Comparison of ENCODE assay signal across 15 cellular contexts in genomic region chr17:1083451-1084187, GRCh38.
A peak's percentile ranks its signal among the peaks of the same experiment; 100 is the strongest.
DNase-seq lines count a peak whose midpoint lies in the region; ATAC-seq and TF ChIP-seq lines count a peak whose summit lies in the region.
"Had no signal": no experiment of that assay in that cellular context is flagged by ENCODE, and none has a peak within 500 bp of the region (broad histone marks: within the 10 kb centered on the region; RNA-seq: fewer than 3 reads in every experiment).

No MANE protein-coding gene starts in this region.

- no peaks in the 10 kb centered on the region for H3K9me3 Mint-ChIP-seq in type B pancreatic cell
- H3K9me3 Mint-ChIP-seq: activated B cell treated with CpG ODN at 0.5 μM for 24 hours; activated naive CD8-positive, alpha-beta T cell treated with anti-CD3 and anti-CD28 coated beads, Interleukin-2, amount 10 ng/mL, durations not matched to agents 7 days and 5 days had no signal

- intact Hi-C loops in left lung (cut with DNase I), result no loop called here

- peak overlapping the region; percentile 58 for H3K4me3 Mint-ChIP-seq in type B pancreatic cell
- H3K4me3 Mint-ChIP-seq: activated B cell treated with CpG ODN at 0.5 μM for 24 hours; activated naive CD8-positive, alpha-beta T cell treated with anti-CD3 and anti-CD28 coated beads, Interleukin-2, amount 10 ng/mL, durations not matched to agents 7 days and 5 days had no signal

- peak overlapping the region; percentile 79 for H3K27ac Mint-ChIP-seq in type B pancreatic cell
- H3K27ac Mint-ChIP-seq: activated B cell treated with CpG ODN at 0.5 μM for 24 hours; activated naive CD8-positive, alpha-beta T cell treated with anti-CD3 and anti-CD28 coated beads, Interleukin-2, amount 10 ng/mL, durations not matched to agents 7 days and 5 days had no signal

- H3K36me3 ChIP-seq in cardiac muscle cell (peaks cover 4% of the 10 kb centered on the region), right atrium auricular region (peaks cover 16% of the 10 kb centered on the region), WERI-Rb-1 (peaks cover 5% of the 10 kb centered on the region), left lung (peaks cover 0 to 85% of the 10 kb centered on the region in 2 donors)

- no peaks in the 10 kb centered on the region for H3K27me3 Mint-ChIP-seq in type B pancreatic cell
- H3K27me3 Mint-ChIP-seq: activated B cell treated with CpG ODN at 0.5 μM for 24 hours; activated naive CD8-positive, alpha-beta T cell treated with anti-CD3 and anti-CD28 coated beads, Interleukin-2, amount 10 ng/mL, durations not matched to agents 7 days and 5 days had no signal

- H3K36me3 Mint-ChIP-seq in type B pancreatic cell, result no peaks in the 10 kb centered on the region

- H3K27me3 ChIP-seq in cardiac muscle cell, result no peaks in the 10 kb centered on the region
- no peaks in the 10 kb centered on the region for H3K27me3 ChIP-seq in right atrium auricular region
- H3K27me3 ChIP-seq in WERI-Rb-1 (ENCODE audit: insufficient read depth, low read depth, severe bottlenecking), result no peaks in the 10 kb centered on the region
- H3K27me3 ChIP-seq in left lung, result no peaks in the 10 kb centered on the region
- H3K27me3 ChIP-seq: thyroid gland had no signal

- no peaks in the 10 kb centered on the region for H3K9me3 ChIP-seq in cardiac muscle cell (ENCODE audit: low read depth)
- no peaks in the 10 kb centered on the region for H3K9me3 ChIP-seq in right atrium auricular region
- H3K9me3 ChIP-seq in WERI-Rb-1 (ENCODE audit: severe bottlenecking), result no peaks in the 10 kb centered on the region
- H3K9me3 ChIP-seq in left lung, result no peaks in the 10 kb centered on the region
- H3K9me3 ChIP-seq: Caco-2, thyroid gland had no signal

- no peak for DNase-seq in cardiac muscle cell (ENCODE audit: low read depth in 1 of 2, low spot score in 1 of 2)
- no peak for DNase-seq in right atrium auricular region (ENCODE audit: low spot score)
- DNase-seq in WERI-Rb-1, result peak; percentile 74
- DNase-seq in left lung, result peak in 1 of 2 donors; percentile 34
- DNase-seq in type B pancreatic cell (ENCODE audit: extremely low spot score, unreplicated experiment), result no peak
- no peak for DNase-seq in Kasumi-1 (lab: John Stamatoyannopoulos, UW)
- DNase-seq: activated B cell treated with CpG ODN at 0.5 μM for 24 hours; activated naive CD8-positive, alpha-beta T cell treated with anti-CD3 and anti-CD28 coated beads, Interleukin-2, amount 10 ng/mL, durations not matched to agents 7 days and 5 days; Caco-2; mesendoderm; NK-92 treated with Interleukin-12 subunit alpha and Interleukin-12 subunit beta, amount 100 ng/mL, for 24 hours; thyroid gland had no signal

- peak; percentile 4 for ATAC-seq in left lung
- no peak for ATAC-seq in GM18502 (IDR thresholded peaks at IDR 0.05; ENCODE audit: poor library complexity, unreplicated experiment)
- ATAC-seq in HG03520 (IDR thresholded peaks at IDR 0.05; ENCODE audit: unreplicated experiment), result no peak
- ATAC-seq: esophagus mucosa had no signal

- no peak overlapping the region for H3K4me3 ChIP-seq in cardiac muscle cell
- no peak overlapping the region for H3K4me3 ChIP-seq in right atrium auricular region
- H3K4me3 ChIP-seq in WERI-Rb-1 (ENCODE audit: low read depth, low read length), result no peak overlapping the region; the same call in 1 of the 2 replicates
- H3K4me3 ChIP-seq in left lung, result no peak overlapping the region
- H3K4me3 ChIP-seq: thyroid gland had no signal

- peaks cover 18% of the 10 kb centered on the region for H3K4me1 Mint-ChIP-seq in type B pancreatic cell (ENCODE audit: unreplicated experiment)
- H3K4me1 Mint-ChIP-seq: activated B cell treated with CpG ODN at 0.5 μM for 24 hours; activated naive CD8-positive, alpha-beta T cell treated with anti-CD3 and anti-CD28 coated beads, Interleukin-2, amount 10 ng/mL, durations not matched to agents 7 days and 5 days had no signal

- H3K4me1 ChIP-seq in cardiac muscle cell (ENCODE audit: low read depth), result peaks cover 7% of the 10 kb centered on the region
- peaks cover 0 to 55% of the 10 kb centered on the region in 2 donors for H3K4me1 ChIP-seq in right atrium auricular region
- peaks cover 15 to 60% of the 10 kb centered on the region in 2 donors for H3K4me1 ChIP-seq in left lung
- H3K4me1 ChIP-seq: Caco-2 had no signal

- H3K27ac ChIP-seq in cardiac muscle cell (peak overlapping the region; percentile 51), right atrium auricular region (no peak overlapping the region), WERI-Rb-1 (peak overlapping the region; percentile 62), left lung (no peak overlapping the region)
- H3K27ac ChIP-seq: thyroid gland had no signal

- TF ChIP-seq CTCF in cardiac muscle cell (IDR thresholded peaks at IDR 0.05; ENCODE audit: low read depth, low read length) (no peak), right atrium auricular region (IDR thresholded peaks at IDR 0.05) (no peak), WERI-Rb-1 (IDR thresholded peaks at IDR 0.05; ENCODE audit: low read depth, low read length) (no peak), left lung (IDR thresholded peaks at IDR 0.05) (no peak), type B pancreatic cell (conservative IDR thresholded peaks at IDR 0.05) (no peak)

Comparison
In these comparisons a context has a peak if more than half of its experiments do, and no peak if none do; other contexts are left out.
1. H3K27ac ChIP-seq: peak in cardiac muscle cell (single experiment) and WERI-Rb-1 (single experiment); none in right atrium auricular region (0 of 2) and left lung (0 of 2).